ENCODE assay signal across 9 cellular contexts in the genomic region with DNA sequence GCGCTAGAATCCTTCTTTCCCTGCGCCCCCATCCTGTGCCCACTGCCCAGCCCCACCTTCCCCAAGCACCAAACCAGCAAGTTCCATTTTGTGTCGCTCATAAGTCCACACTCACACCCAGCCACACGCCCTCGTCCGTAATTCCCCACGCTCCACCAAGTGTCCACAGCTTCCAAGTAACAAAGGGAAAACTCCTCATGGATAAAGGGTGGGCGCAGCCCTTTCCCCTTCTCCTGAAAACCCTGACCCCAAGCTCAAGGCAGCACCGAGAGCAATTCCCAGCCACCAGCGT. TPM values are rescaled to one million over a fixed set of nuclear protein-coding genes. Genes with fewer than 3 reads are reported as not detected.
DNase-seq lines count a peak whose midpoint lies in the region; ATAC-seq and TF ChIP-seq lines count a peak whose summit lies in the region.
"Had no signal": no experiment of that assay in that cellular context is flagged by ENCODE, and none has a peak within 500 bp of the region (broad histone marks: within the 10 kb centered on the region; RNA-seq: fewer than 3 reads in every experiment).

No MANE protein-coding gene starts in this region.

- CTCF ChIA-PET in OCI-LY7 (lab: Charles Lee; ENCODE audit: unreplicated experiment), result no interaction called here

- TF ChIP-seq POLR2A in upper lobe of left lung (IDR thresholded peaks at IDR 0.05), result no peak

- DNase-seq in activated naive CD4-positive, alpha-beta T cell treated with Interleukin-2 at 50 U/mL for 16 hours, result no peak
- DNase-seq in caudate nucleus (lab: John Stamatoyannopoulos, UW) (no peak), upper lobe of left lung (no peak), OCI-LY7 (ENCODE audit: low spot score) (no peak), NOMO-1 treated with DMSO at 0.1 percent for 48 hours (lab: John Stamatoyannopoulos, UW; ENCODE audit: unreplicated experiment) (no peak)
- DNase-seq: HFFc6 had no signal

- H3K36me3 ChIP-seq in mucosa of rectum (ENCODE audit: control insufficient read depth in 2 of 2, insufficient read depth in 2 of 2, low read length in 2 of 2) (no peaks in the 10 kb centered on the region), upper lobe of left lung (no peaks in the 10 kb centered on the region), OCI-LY7 (ENCODE audit: insufficient read depth, low read length) (no peaks in the 10 kb centered on the region)

- intact Hi-C loops in OCI-LY7 (cut with micrococcal nuclease; ENCODE audit: unreplicated experiment), result no loop called here

- peaks cover 2% of the 10 kb centered on the region for H3K36me3 Mint-ChIP-seq in activated naive CD4-positive, alpha-beta T cell treated with anti-CD3 and anti-CD28 coated beads, Interleukin-2, amount 50 U/mL, for 24 hours

- H3K9me3 ChIP-seq in mucosa of rectum (ENCODE audit: control insufficient read depth in 2 of 2, low read length in 2 of 2) (no peaks in the 10 kb centered on the region), upper lobe of left lung (no peaks in the 10 kb centered on the region), OCI-LY7 (ENCODE audit: low read length) (no peaks in the 10 kb centered on the region)

- no peak overlapping the region for H3K4me2 ChIP-seq in OCI-LY7 (ENCODE audit: low read length)

- no peak for TF ChIP-seq EP300 in upper lobe of left lung (IDR thresholded peaks at IDR 0.05)

- TF ChIP-seq CTCF in upper lobe of left lung (IDR thresholded peaks at IDR 0.05) (no peak), OCI-LY7 (conservative IDR thresholded peaks at IDR 0.05; ENCODE audit: low read length) (no peak)

- peaks cover 32% of the 10 kb centered on the region for H3K27me3 Mint-ChIP-seq in activated naive CD4-positive, alpha-beta T cell treated with anti-CD3 and anti-CD28 coated beads, Interleukin-2, amount 50 U/mL, for 24 hours

- H3K27me3 ChIP-seq in mucosa of rectum (ENCODE audit: control insufficient read depth in 2 of 2, insufficient read depth in 2 of 2, low read length in 2 of 2), result peaks cover 40 to 49% of the 10 kb centered on the region in 2 donors
- peaks cover 0 to 16% (median 4%) of the 10 kb centered on the region in 4 donors for H3K27me3 ChIP-seq in upper lobe of left lung

- 2% methylated on average over 10 of the region's 10 CpGs for WGBS in upper lobe of left lung, 2 donors

- peaks cover 24% of the 10 kb centered on the region for H3K4me1 Mint-ChIP-seq in activated naive CD4-positive, alpha-beta T cell treated with anti-CD3 and anti-CD28 coated beads, Interleukin-2, amount 50 U/mL, for 24 hours

- no TSS peak for BruUV-seq in OCI-LY7 (replicated peaks; lab: Mats Ljungman, UMichigan)

- peak overlapping the region; percentile 47 to 74 for H3K4me3 ChIP-seq in mucosa of rectum (ENCODE audit: low read length in 2 of 2)
- H3K4me3 ChIP-seq in upper lobe of left lung, result peak overlapping the region; percentile 51 to 65 (median 52)
- no peak overlapping the region for H3K4me3 ChIP-seq in OCI-LY7 (ENCODE audit: low read depth, low read length, poor library complexity, severe bottlenecking)

- H3K9me3 Mint-ChIP-seq in activated naive CD4-positive, alpha-beta T cell treated with anti-CD3 and anti-CD28 coated beads, Interleukin-2, amount 50 U/mL, for 24 hours, result no peaks in the 10 kb centered on the region
- H3K9me3 Mint-ChIP-seq: HFFc6 had no signal

- H3K4me1 ChIP-seq in mucosa of rectum (ENCODE audit: control insufficient read depth in 2 of 2, insufficient read depth in 2 of 2, low read length in 2 of 2) (peaks cover 3 to 12% of the 10 kb centered on the region in 2 donors), upper lobe of left lung (peaks cover 42 to 61% (median 48%) of the 10 kb centered on the region in 4 donors), OCI-LY7 (ENCODE audit: insufficient read depth, low read length, poor library complexity, severe bottlenecking) (no peaks in the 10 kb centered on the region)

- no peak overlapping the region for H3K27ac Mint-ChIP-seq in activated naive CD4-positive, alpha-beta T cell treated with anti-CD3 and anti-CD28 coated beads, Interleukin-2, amount 50 U/mL, for 24 hours
- H3K27ac Mint-ChIP-seq: HFFc6 had no signal

- no peak overlapping the region for H2AFZ ChIP-seq in OCI-LY7 (ENCODE audit: low read length)

- peak overlapping the region in 1 of 2 donors; percentile 25 for H3K9ac ChIP-seq in mucosa of rectum (ENCODE audit: low read depth in 1 of 2, low read length in 2 of 2)

- H3K9me2 ChIP-seq in OCI-LY7 (ENCODE audit: insufficient read depth, low read length), result no peaks in the 10 kb centered on the region

- no peaks in the 10 kb centered on the region for H4K20me1 ChIP-seq in OCI-LY7 (ENCODE audit: insufficient read depth, low read length)

- H3K4me3 Mint-ChIP-seq in activated naive CD4-positive, alpha-beta T cell treated with anti-CD3 and anti-CD28 coated beads, Interleukin-2, amount 50 U/mL, for 24 hours, result peak overlapping the region; percentile 45
- H3K4me3 Mint-ChIP-seq: HFFc6 had no signal

- no peak for ATAC-seq in upper lobe of left lung (ENCODE audit: low FRiP score in 2 of 2)
- no peak for ATAC-seq in GM21717 (IDR thresholded peaks at IDR 0.05; ENCODE audit: unreplicated experiment)

- H3K79me2 ChIP-seq in OCI-LY7 (ENCODE audit: insufficient read depth, low read depth, low read length), result no peaks in the 10 kb centered on the region

- H3K27ac ChIP-seq in caudate nucleus (ENCODE audit: low read depth, low read length) (peak overlapping the region; percentile 52), mucosa of rectum (ENCODE audit: low read depth in 2 of 2, low read length in 2 of 2) (peak overlapping the region in 1 of 2 donors; percentile 23), upper lobe of left lung (peak overlapping the region; percentile 54 to 90 (median 73)), OCI-LY7 (ENCODE audit: low read depth, low read length, poor library complexity, severe bottlenecking) (no peak overlapping the region)

- POLR2A ChIA-PET in OCI-LY7 (lab: Charles Lee), result no interaction called here

RNA-seq across cellular contexts. Expression of a gene that starts 0.5 kb away (rescaled TPM):
- 10 to 100 TPM; 16.2 to 61.4 (median 33.8) TPM for total RNA-seq in upper lobe of left lung
- total RNA-seq in OCI-LY7 (2014; rRNA removed; shearing (Covaris generic)), result not detected in 2 replicates
- total RNA-seq in OCI-LY7 (2022), result not detected in 2 replicates
- total RNA-seq: HFFc6 had no signal

RNA-seq across cellular contexts. Expression of a gene that starts 51.5 kb away (rescaled TPM):
- total RNA-seq in upper lobe of left lung, result 1 to 10 TPM in 4 of 6 donors, under 1 TPM in 2; 0.15 to 4.5 (median 2.4) TPM
- total RNA-seq in OCI-LY7 (2014; rRNA removed; shearing (Covaris generic)), result not detected in 2 replicates
- total RNA-seq in OCI-LY7 (2022), result not detected in 2 replicates

RNA-seq across cellular contexts. Expression of a gene that starts 53.2 kb away (rescaled TPM):
- 10 to 100 TPM in 2 of 6 donors, 1 to 10 TPM in 4; 4.6 to 26.2 (median 6.1) TPM for total RNA-seq in upper lobe of left lung
- total RNA-seq in OCI-LY7 (2014; rRNA removed; shearing (Covaris generic)), result 0.33 and 0.79 TPM in 2 replicates
- 0.85 and 1.1 TPM in 2 replicates for total RNA-seq in OCI-LY7 (2022)
- total RNA-seq: HFFc6 had no signal

Comparison
In these comparisons a context has a peak if more than half of its experiments do, and no peak if none do; other contexts are left out.
1. RNA of a gene that starts 0.5 kb away (total RNA-seq): 16.2 to 61.4 TPM in upper lobe of left lung; not detected in OCI-LY7; every median in the first group is over 10 times any median in the second.